1 cellular context compared by ENCODE assay signal in genomic region chr9:32136700-32137339, GRCh38.
TF ChIP-seq lines count a peak whose summit lies in the region.

No MANE protein-coding gene starts in this region.

TF ChIP-seq in HepG2, 621 proteins besides CTCF, POLR2A, EP300 and RAD21 (continued from another document and continues in another):
- TF ChIP-seq ZNF232 (CRISPR knock-in tag; IDR thresholded peaks at IDR 0.05; ENCODE audit: borderline replicate concordance), result no peak
- TF ChIP-seq U2AF2 (IDR thresholded peaks at IDR 0.05; ENCODE audit: low read depth, low read length), result no peak
- no peak for TF ChIP-seq HIVEP1 (CRISPR knock-in tag; IDR thresholded peaks at IDR 0.05)
- peak; percentile 65 for TF ChIP-seq ZNF350 (CRISPR knock-in tag; IDR thresholded peaks at IDR 0.05; ENCODE audit: borderline replicate concordance, low read depth)
- no peak for TF ChIP-seq SIN3A (IDR thresholded peaks at IDR 0.05; ENCODE audit: borderline replicate concordance, low read depth, low read length)
- TF ChIP-seq GATAD2A (CRISPR knock-in tag; IDR thresholded peaks at IDR 0.05), result peak; percentile 96; the same call in 1 of the 2 replicates
- TF ChIP-seq, protein P1, sequence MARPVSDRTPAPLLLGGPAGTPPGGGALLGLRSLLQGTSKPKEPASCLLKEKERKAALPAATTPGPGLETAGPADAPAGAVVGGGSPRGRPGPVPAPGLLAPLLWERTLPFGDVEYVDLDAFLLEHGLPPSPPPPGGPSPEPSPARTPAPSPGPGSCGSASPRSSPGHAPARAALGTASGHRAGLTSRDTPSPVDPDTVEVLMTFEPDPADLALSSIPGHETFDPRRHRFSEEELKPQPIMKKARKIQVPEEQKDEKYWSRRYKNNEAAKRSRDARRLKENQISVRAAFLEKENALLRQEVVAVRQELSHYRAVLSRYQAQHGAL (CRISPR knock-in tag; IDR thresholded peaks at IDR 0.05; ENCODE audit: not compliant biosample characterization), result no peak
- no peak for TF ChIP-seq NFE2L2 (IDR thresholded peaks at IDR 0.05; ENCODE audit: low read length)
- no peak for TF ChIP-seq IRX3 (CRISPR knock-in tag; IDR thresholded peaks at IDR 0.05; ENCODE audit: borderline replicate concordance, low read depth)
- TF ChIP-seq ZNF260 (CRISPR knock-in tag; IDR thresholded peaks at IDR 0.05; ENCODE audit: borderline replicate concordance, low read depth), result no peak
- TF ChIP-seq CHD2 (IDR thresholded peaks at IDR 0.05; ENCODE audit: low read depth, low read length), result no peak
- no peak for TF ChIP-seq NPAS2 (CRISPR knock-in tag; IDR thresholded peaks at IDR 0.05; ENCODE audit: borderline replicate concordance)
- no peak; the same call in 2 of the 3 replicates for TF ChIP-seq MXI1 (IDR thresholded peaks at IDR 0.05; ENCODE audit: borderline replicate concordance, low read depth, low read length)
- TF ChIP-seq ZNF33A (CRISPR knock-in tag; IDR thresholded peaks at IDR 0.05; ENCODE audit: borderline replicate concordance), result no peak
- TF ChIP-seq ZNF713 (CRISPR knock-in tag; IDR thresholded peaks at IDR 0.05), result no peak
- TF ChIP-seq FUBP1 (CRISPR knock-in tag; IDR thresholded peaks at IDR 0.05; ENCODE audit: borderline replicate concordance), result no peak
- peak; percentile 84 for TF ChIP-seq MEIS2 (CRISPR knock-in tag; IDR thresholded peaks at IDR 0.05)
- no peak for TF ChIP-seq ZC3H4 (CRISPR knock-in tag; IDR thresholded peaks at IDR 0.05; ENCODE audit: borderline replicate concordance)
- no peak for TF ChIP-seq SAFB2 (CRISPR knock-in tag; IDR thresholded peaks at IDR 0.05; ENCODE audit: borderline replicate concordance, low read depth)
- TF ChIP-seq HNRNPL (IDR thresholded peaks at IDR 0.05; ENCODE audit: low read depth, low read length), result 0 out of 2 replicates have a peak, but pooled peaks have one; percentile 17
- peak; percentile 43; the same call in 1 of the 2 replicates for TF ChIP-seq ZBTB7B (CRISPR knock-in tag; IDR thresholded peaks at IDR 0.05)
- no peak for TF ChIP-seq ZNF230 (CRISPR knock-in tag; IDR thresholded peaks at IDR 0.05)
- TF ChIP-seq, protein P2, sequence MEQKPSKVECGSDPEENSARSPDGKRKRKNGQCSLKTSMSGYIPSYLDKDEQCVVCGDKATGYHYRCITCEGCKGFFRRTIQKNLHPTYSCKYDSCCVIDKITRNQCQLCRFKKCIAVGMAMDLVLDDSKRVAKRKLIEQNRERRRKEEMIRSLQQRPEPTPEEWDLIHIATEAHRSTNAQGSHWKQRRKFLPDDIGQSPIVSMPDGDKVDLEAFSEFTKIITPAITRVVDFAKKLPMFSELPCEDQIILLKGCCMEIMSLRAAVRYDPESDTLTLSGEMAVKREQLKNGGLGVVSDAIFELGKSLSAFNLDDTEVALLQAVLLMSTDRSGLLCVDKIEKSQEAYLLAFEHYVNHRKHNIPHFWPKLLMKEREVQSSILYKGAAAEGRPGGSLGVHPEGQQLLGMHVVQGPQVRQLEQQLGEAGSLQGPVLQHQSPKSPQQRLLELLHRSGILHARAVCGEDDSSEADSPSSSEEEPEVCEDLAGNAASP (CRISPR knock-in tag; IDR thresholded peaks at IDR 0.05; ENCODE audit: borderline replicate concordance), result peak; percentile 100
- no peak for TF ChIP-seq NFRKB (IDR thresholded peaks at IDR 0.05)
- no peak for TF ChIP-seq ZNF775 (CRISPR knock-in tag; IDR thresholded peaks at IDR 0.05; ENCODE audit: borderline replicate concordance)
- TF ChIP-seq, protein P3, sequence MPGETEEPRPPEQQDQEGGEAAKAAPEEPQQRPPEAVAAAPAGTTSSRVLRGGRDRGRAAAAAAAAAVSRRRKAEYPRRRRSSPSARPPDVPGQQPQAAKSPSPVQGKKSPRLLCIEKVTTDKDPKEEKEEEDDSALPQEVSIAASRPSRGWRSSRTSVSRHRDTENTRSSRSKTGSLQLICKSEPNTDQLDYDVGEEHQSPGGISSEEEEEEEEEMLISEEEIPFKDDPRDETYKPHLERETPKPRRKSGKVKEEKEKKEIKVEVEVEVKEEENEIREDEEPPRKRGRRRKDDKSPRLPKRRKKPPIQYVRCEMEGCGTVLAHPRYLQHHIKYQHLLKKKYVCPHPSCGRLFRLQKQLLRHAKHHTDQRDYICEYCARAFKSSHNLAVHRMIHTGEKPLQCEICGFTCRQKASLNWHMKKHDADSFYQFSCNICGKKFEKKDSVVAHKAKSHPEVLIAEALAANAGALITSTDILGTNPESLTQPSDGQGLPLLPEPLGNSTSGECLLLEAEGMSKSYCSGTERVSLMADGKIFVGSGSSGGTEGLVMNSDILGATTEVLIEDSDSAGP (CRISPR knock-in tag; IDR thresholded peaks at IDR 0.05; ENCODE audit: borderline replicate concordance), result no peak; the same call in 1 of the 2 replicates
- TF ChIP-seq SMAD3 (CRISPR knock-in tag; IDR thresholded peaks at IDR 0.05), result peak; percentile 65
- TF ChIP-seq ZMYM4 (CRISPR knock-in tag; IDR thresholded peaks at IDR 0.05), result peak; percentile 97
- TF ChIP-seq JARID2 (CRISPR knock-in tag; IDR thresholded peaks at IDR 0.05; ENCODE audit: insufficient replicate concordance), result no peak
- no peak for TF ChIP-seq HNRNPLL (IDR thresholded peaks at IDR 0.05; ENCODE audit: low read depth, low read length, poor library complexity, severe bottlenecking)
- no peak for TF ChIP-seq ZNF790 (CRISPR knock-in tag; IDR thresholded peaks at IDR 0.05; ENCODE audit: borderline replicate concordance)
- TF ChIP-seq, protein P4, sequence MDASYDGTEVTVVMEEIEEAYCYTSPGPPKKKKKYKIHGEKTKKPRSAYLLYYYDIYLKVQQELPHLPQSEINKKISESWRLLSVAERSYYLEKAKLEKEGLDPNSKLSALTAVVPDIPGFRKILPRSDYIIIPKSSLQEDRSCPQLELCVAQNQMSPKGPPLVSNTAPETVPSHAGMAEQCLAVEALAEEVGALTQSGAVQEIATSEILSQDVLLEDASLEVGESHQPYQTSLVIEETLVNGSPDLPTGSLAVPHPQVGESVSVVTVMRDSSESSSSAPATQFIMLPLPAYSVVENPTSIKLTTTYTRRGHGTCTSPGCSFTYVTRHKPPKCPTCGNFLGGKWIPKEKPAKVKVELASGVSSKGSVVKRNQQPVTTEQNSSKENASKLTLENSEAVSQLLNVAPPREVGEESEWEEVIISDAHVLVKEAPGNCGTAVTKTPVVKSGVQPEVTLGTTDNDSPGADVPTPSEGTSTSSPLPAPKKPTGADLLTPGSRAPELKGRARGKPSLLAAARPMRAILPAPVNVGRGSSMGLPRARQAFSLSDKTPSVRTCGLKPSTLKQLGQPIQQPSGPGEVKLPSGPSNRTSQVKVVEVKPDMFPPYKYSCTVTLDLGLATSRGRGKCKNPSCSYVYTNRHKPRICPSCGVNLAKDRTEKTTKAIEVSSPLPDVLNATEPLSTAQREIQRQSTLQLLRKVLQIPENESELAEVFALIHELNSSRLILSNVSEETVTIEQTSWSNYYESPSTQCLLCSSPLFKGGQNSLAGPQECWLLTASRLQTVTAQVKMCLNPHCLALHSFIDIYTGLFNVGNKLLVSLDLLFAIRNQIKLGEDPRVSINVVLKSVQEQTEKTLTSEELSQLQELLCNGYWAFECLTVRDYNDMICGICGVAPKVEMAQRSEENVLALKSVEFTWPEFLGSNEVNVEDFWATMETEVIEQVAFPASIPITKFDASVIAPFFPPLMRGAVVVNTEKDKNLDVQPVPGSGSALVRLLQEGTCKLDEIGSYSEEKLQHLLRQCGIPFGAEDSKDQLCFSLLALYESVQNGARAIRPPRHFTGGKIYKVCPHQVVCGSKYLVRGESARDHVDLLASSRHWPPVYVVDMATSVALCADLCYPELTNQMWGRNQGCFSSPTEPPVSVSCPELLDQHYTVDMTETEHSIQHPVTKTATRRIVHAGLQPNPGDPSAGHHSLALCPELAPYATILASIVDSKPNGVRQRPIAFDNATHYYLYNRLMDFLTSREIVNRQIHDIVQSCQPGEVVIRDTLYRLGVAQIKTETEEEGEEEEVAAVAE (CRISPR knock-in tag; IDR thresholded peaks at IDR 0.05; ENCODE audit: borderline replicate concordance), result 0 out of 2 replicates have a peak, but pooled peaks have one; percentile 25
- TF ChIP-seq KMT2A (CRISPR knock-in tag; IDR thresholded peaks at IDR 0.05), result no peak
- no peak for TF ChIP-seq RBM39 (IDR thresholded peaks at IDR 0.05; ENCODE audit: low read depth, low read length, poor library complexity, severe bottlenecking)
- TF ChIP-seq, protein P5, sequence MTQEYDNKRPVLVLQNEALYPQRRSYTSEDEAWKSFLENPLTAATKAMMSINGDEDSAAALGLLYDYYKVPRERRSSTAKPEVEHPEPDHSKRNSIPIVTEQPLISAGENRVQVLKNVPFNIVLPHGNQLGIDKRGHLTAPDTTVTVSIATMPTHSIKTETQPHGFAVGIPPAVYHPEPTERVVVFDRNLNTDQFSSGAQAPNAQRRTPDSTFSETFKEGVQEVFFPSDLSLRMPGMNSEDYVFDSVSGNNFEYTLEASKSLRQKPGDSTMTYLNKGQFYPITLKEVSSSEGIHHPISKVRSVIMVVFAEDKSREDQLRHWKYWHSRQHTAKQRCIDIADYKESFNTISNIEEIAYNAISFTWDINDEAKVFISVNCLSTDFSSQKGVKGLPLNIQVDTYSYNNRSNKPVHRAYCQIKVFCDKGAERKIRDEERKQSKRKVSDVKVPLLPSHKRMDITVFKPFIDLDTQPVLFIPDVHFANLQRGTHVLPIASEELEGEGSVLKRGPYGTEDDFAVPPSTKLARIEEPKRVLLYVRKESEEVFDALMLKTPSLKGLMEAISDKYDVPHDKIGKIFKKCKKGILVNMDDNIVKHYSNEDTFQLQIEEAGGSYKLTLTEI (CRISPR knock-in tag; conservative IDR thresholded peaks at IDR 0.05), result no peak
- peak; percentile 67 for TF ChIP-seq CREB1 (IDR thresholded peaks at IDR 0.05)
- peak; percentile 75; the same call in 1 of the 2 replicates for TF ChIP-seq CREB1 (CRISPR knock-in tag; IDR thresholded peaks at IDR 0.05)
- TF ChIP-seq HNF4A (CRISPR knock-in tag; IDR thresholded peaks at IDR 0.05), result peak; percentile 78
- peak; percentile 61; the same call in 1 of the 2 replicates for TF ChIP-seq NR2F2 (IDR thresholded peaks at IDR 0.05; ENCODE audit: borderline replicate concordance, low read depth)
- TF ChIP-seq ZFP82 (CRISPR knock-in tag; IDR thresholded peaks at IDR 0.05; ENCODE audit: borderline replicate concordance), result no peak
- no peak for TF ChIP-seq FOXO4 (CRISPR knock-in tag; conservative IDR thresholded peaks at IDR 0.05)
- TF ChIP-seq, protein P6, sequence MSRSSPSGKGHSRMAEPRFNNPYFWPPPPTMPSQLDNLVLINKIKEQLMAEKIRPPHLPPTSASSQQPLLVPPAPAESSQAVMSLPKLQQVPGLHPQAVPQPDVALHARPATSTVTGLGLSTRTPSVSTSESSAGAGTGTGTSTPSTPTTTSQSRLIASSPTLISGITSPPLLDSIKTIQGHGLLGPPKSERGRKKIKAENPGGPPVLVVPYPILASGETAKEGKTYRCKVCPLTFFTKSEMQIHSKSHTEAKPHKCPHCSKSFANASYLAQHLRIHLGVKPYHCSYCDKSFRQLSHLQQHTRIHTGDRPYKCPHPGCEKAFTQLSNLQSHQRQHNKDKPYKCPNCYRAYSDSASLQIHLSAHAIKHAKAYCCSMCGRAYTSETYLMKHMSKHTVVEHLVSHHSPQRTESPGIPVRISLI (CRISPR knock-in tag; IDR thresholded peaks at IDR 0.05; ENCODE audit: borderline replicate concordance), result peak; percentile 83; the same call in 1 of the 2 replicates
- no peak for TF ChIP-seq NAIF1 (CRISPR knock-in tag; IDR thresholded peaks at IDR 0.05; ENCODE audit: borderline replicate concordance)
- TF ChIP-seq ZNF143 (CRISPR knock-in tag; IDR thresholded peaks at IDR 0.05), result no peak
- TF ChIP-seq ELK4 (CRISPR knock-in tag; IDR thresholded peaks at IDR 0.05; ENCODE audit: borderline replicate concordance), result no peak
- no peak for TF ChIP-seq ASH2L (IDR thresholded peaks at IDR 0.05; ENCODE audit: insufficient read length, low read depth, low read length)
- TF ChIP-seq, protein P7, sequence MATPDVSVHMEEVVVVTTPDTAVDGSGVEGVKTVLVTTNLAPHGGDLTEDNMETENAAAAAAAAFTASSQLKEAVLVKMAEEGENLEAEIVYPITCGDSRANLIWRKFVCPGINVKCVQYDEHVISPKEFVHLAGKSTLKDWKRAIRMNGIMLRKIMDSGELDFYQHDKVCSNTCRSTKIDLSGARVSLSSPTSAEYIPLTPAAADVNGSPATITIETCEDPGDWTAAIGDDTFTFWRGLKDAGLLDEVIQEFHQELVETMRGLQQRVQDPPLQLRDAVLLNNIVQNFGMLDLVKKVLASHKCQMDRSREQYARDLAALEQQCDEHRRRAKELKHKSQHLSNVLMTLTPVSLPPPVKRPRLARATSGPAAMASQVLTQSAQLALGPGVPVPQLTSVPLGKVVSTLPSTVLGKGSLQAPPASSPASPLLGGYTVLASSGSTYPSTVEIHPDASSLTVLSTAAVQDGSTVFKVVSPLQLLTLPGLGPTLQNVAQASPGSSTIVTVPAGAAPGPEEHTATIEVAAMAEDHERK (CRISPR knock-in tag; IDR thresholded peaks at IDR 0.05; ENCODE audit: low read depth), result no peak
- no peak for TF ChIP-seq EHMT2 (IDR thresholded peaks at IDR 0.05; ENCODE audit: borderline replicate concordance, low read depth, low read length)
- no peak for TF ChIP-seq PAWR (CRISPR knock-in tag; IDR thresholded peaks at IDR 0.05; ENCODE audit: borderline replicate concordance)
- no peak for TF ChIP-seq ZNF138 (CRISPR knock-in tag; IDR thresholded peaks at IDR 0.05; ENCODE audit: low read depth)
